ENCODE assay signal across 18 cellular contexts in genomic region chr12:78795934-78796445, GRCh38.
"Had no signal": no experiment of that assay in that cellular context is flagged by ENCODE, and none has a peak within 500 bp of the region (broad histone marks: within the 10 kb centered on the region; RNA-seq: fewer than 3 reads in every experiment).

No MANE protein-coding gene starts in this region.

- H3K4me1 Mint-ChIP-seq: endodermal cell; immature natural killer cell; naive thymus-derived CD8-positive, alpha-beta T cell had no signal

- H3K4me3 ChIP-seq: coronary artery, gastroesophageal sphincter, psoas muscle, skin epidermis, stomach had no signal

- H3K27ac Mint-ChIP-seq: endodermal cell; immature natural killer cell; naive thymus-derived CD8-positive, alpha-beta T cell; type B pancreatic cell had no signal

- ATAC-seq: esophagus mucosa; gastroesophageal sphincter; naive thymus-derived CD8-positive, alpha-beta T cell; psoas muscle; sciatic nerve had no signal

- DNase-seq: effector CD4-positive, alpha-beta T cell; endodermal cell; glutamatergic neuron; immature natural killer cell; naive thymus-derived CD8-positive, alpha-beta T cell; psoas muscle; retina; stimulated activated CD4-positive, alpha-beta T cell treated with anti-CD3 and anti-CD28 coated beads, Interleukin-12 subunit alpha, Interleukin-12 subunit beta, amount 100 ng/mL, for 4 hours; stimulated activated naive CD4-positive, alpha-beta T cell; stomach; substantia nigra had no signal

- H3K9me3 ChIP-seq: gastroesophageal sphincter, neutrophil, psoas muscle had no signal

- H3K4me1 ChIP-seq: gastroesophageal sphincter, psoas muscle, stomach had no signal

- H3K4me3 Mint-ChIP-seq: endodermal cell; immature natural killer cell; naive thymus-derived CD8-positive, alpha-beta T cell; type B pancreatic cell had no signal

- H3K36me3 Mint-ChIP-seq: type B pancreatic cell had no signal

- H3K27me3 Mint-ChIP-seq: naive thymus-derived CD8-positive, alpha-beta T cell; type B pancreatic cell had no signal

- H3K27ac ChIP-seq: coronary artery, gastroesophageal sphincter, neutrophil, psoas muscle, skin epidermis, stomach had no signal

- H3K27me3 ChIP-seq: gastroesophageal sphincter, neutrophil, stomach had no signal

- H3K36me3 ChIP-seq: gastroesophageal sphincter, neutrophil, stomach had no signal
